Comparison of ENCODE assay signal across 1 cellular context in genomic region chr4:24067367-24067766, GRCh38.
TF ChIP-seq lines count a peak whose summit lies in the region.

No MANE protein-coding gene starts in this region.

TF ChIP-seq in IMR-90, 13 proteins besides CTCF, POLR2A, EP300 and RAD21:
- no peak for TF ChIP-seq CHD1 (IDR thresholded peaks at IDR 0.05; ENCODE audit: low read depth, low read length)
- no peak for TF ChIP-seq MXI1 (IDR thresholded peaks at IDR 0.05; ENCODE audit: borderline replicate concordance, low read depth, low read length)
- no peak for TF ChIP-seq BHLHE40 (IDR thresholded peaks at IDR 0.05; ENCODE audit: low read depth, low read length)
- TF ChIP-seq CEBPB (IDR thresholded peaks at IDR 0.05; ENCODE audit: low read depth, low read length): no peak
- TF ChIP-seq NFE2L2 (IDR thresholded peaks at IDR 0.05; ENCODE audit: low read depth, low read length): no peak
- TF ChIP-seq RFX5 (IDR thresholded peaks at IDR 0.05; ENCODE audit: low read depth, low read length): no peak
- no peak for TF ChIP-seq ELK1 (IDR thresholded peaks at IDR 0.05; ENCODE audit: borderline replicate concordance, low read depth, low read length)
- TF ChIP-seq, protein P1, sequence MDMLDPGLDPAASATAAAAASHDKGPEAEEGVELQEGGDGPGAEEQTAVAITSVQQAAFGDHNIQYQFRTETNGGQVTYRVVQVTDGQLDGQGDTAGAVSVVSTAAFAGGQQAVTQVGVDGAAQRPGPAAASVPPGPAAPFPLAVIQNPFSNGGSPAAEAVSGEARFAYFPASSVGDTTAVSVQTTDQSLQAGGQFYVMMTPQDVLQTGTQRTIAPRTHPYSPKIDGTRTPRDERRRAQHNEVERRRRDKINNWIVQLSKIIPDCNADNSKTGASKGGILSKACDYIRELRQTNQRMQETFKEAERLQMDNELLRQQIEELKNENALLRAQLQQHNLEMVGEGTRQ (IDR thresholded peaks at IDR 0.05; ENCODE audit: low read depth, low read length): no peak
- no peak for TF ChIP-seq MAZ (IDR thresholded peaks at IDR 0.05; ENCODE audit: borderline replicate concordance, low read depth, low read length)
- no peak for TF ChIP-seq MAFK (IDR thresholded peaks at IDR 0.05; ENCODE audit: low read depth, low read length)
- no peak for TF ChIP-seq RCOR1 (IDR thresholded peaks at IDR 0.05; ENCODE audit: insufficient replicate concordance, low read length)
- no peak for TF ChIP-seq SMC3 (IDR thresholded peaks at IDR 0.05; ENCODE audit: low read depth, low read length)
